29 cellular contexts compared by ENCODE assay signal in the genomic region with DNA sequence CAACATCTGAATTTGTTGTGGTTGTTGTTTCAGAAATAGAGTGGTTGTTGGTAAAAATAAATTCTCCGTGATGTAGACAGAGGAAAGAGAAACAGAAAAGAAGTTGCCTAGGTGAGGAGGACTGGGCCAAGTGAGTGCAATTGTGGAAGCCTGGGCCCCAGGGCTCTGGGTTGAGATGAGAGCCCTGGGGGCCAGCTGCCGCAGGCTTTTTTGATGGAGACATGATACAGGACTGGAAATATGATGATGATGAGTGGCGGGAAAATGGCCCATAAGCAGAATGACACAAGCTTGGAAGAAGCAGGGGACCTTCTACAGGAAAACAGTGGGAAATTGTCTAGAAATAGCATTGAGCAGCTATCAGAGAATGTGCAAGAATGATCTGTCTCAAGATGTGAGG.
"Had no signal": no experiment of that assay in that cellular context is flagged by ENCODE, and none has a peak within 500 bp of the region (broad histone marks: within the 10 kb centered on the region; RNA-seq: fewer than 3 reads in every experiment).

No MANE protein-coding gene starts in this region.

- H3K9ac ChIP-seq: KMS-11 had no signal

- H3K27ac ChIP-seq: KMS-11, PC-9, RWPE1, SJCRH30, SK-N-MC had no signal

- H3K4me3 ChIP-seq: PC-9, SJCRH30, SK-N-MC had no signal

- H3K9me3 ChIP-seq: SJCRH30 had no signal

- H3K36me3 ChIP-seq: SJCRH30 had no signal

- H3K4me2 ChIP-seq: KMS-11, PC-9 had no signal

- H2AFZ ChIP-seq: PC-9 had no signal

- H3K4me1 ChIP-seq: SJCRH30 had no signal

- DNase-seq: Karpas-422, MM.1S, MV-4-11, NCI-H1092, NCI-H1105, NCI-H1436, NCI-H146, NCI-H1694, NCI-H187, NCI-H1930, NCI-H2029 treated with DMSO at 0.1 percent for 48 hours, NCI-H2081 treated with DMSO at 0.1 percent for 48 hours, NCI-H2107, NCI-H2171, NCI-H226, NCI-H446 treated with DMSO at 0.1 percent for 48 hours, NCI-H510A, NCI-H524, NCI-H526, NCI-H69, NCI-H748 treated with DMSO at 0.1 percent for 48 hours, NCI-H82, PC-9, SHP77, SIG-M5, SJCRH30 had no signal
